In genomic region chr16:80541306-80541694, GRCh38 we compare ENCODE assay signal across 8 cellular contexts. TPM values are rescaled to one million over a fixed set of nuclear protein-coding genes. Genes with fewer than 3 reads are reported as not detected.
DNase-seq lines count a peak whose midpoint lies in the region; ATAC-seq and TF ChIP-seq lines count a peak whose summit lies in the region.

No MANE protein-coding gene starts in this region.

- H3K4me3 ChIP-seq in breast epithelium (peak overlapping the region; percentile 59 to 84 (median 71)), tibial artery (peak overlapping the region; percentile 65 to 77)

- H3K36me3 ChIP-seq in breast epithelium (no peaks in the 10 kb centered on the region), tibial artery (no peaks in the 10 kb centered on the region)

- H3K27me3 Mint-ChIP-seq in activated T-cell treated with anti-CD3 and anti-CD28 coated beads, Interleukin-2, amount 50 U/mL, for 24 hours: no peaks in the 10 kb centered on the region
- H3K27me3 Mint-ChIP-seq in memory B cell: peaks cover 3% of the 10 kb centered on the region

- no peaks in the 10 kb centered on the region for H3K9me3 ChIP-seq in breast epithelium
- no peaks in the 10 kb centered on the region for H3K9me3 ChIP-seq in tibial artery

- H3K27me3 ChIP-seq in breast epithelium (no peaks in the 10 kb centered on the region), tibial artery (peaks cover 0 to 3% of the 10 kb centered on the region in 2 donors)

- intact Hi-C loops in breast epithelium (cut with DNase I; ENCODE audit: low total_unique reads) (no loop called here), tibial artery (cut with DNase I; ENCODE audit: low total_unique reads) (no loop called here)

- TF ChIP-seq POLR2A in breast epithelium (IDR thresholded peaks at IDR 0.05): no peak

- no peaks in the 10 kb centered on the region for H3K9me3 Mint-ChIP-seq in activated T-cell treated with anti-CD3 and anti-CD28 coated beads, Interleukin-2, amount 50 U/mL, for 24 hours
- peaks cover 2% of the 10 kb centered on the region for H3K9me3 Mint-ChIP-seq in memory B cell

- peaks cover 9% of the 10 kb centered on the region for H3K36me3 Mint-ChIP-seq in activated T-cell treated with anti-CD3 and anti-CD28 coated beads, Interleukin-2, amount 50 U/mL, for 24 hours (ENCODE audit: low read depth)
- no peaks in the 10 kb centered on the region for H3K36me3 Mint-ChIP-seq in memory B cell

- no peak for DNase-seq in activated T-cell treated with anti-CD3 and anti-CD28 coated beads, Interleukin-2, amount 50 U/mL, for 24 hours
- no peak for DNase-seq in activated T-cell treated with anti-CD3 and anti-CD28 coated beads, Interleukin-2, amount 50 U/mL, for 1 hour
- no peak for DNase-seq in breast epithelium (ENCODE audit: low spot score in 2 of 2)
- no peak for DNase-seq in memory B cell (ENCODE audit: low spot score in 2 of 2)
- DNase-seq in tibial artery: no peak
- no peak for DNase-seq in NCI-H510A treated with DMSO at 0.1 percent for 48 hours (lab: John Stamatoyannopoulos, UW)

- TF ChIP-seq CTCF in breast epithelium (IDR thresholded peaks at IDR 0.05): no peak
- TF ChIP-seq CTCF in tibial artery (IDR thresholded peaks at IDR 0.05): no peak

- peaks cover 29% of the 10 kb centered on the region for H3K4me1 Mint-ChIP-seq in activated T-cell treated with anti-CD3 and anti-CD28 coated beads, Interleukin-2, amount 50 U/mL, for 24 hours (ENCODE audit: low read depth)
- H3K4me1 Mint-ChIP-seq in memory B cell: peaks cover 10% of the 10 kb centered on the region

- peak overlapping the region; percentile 91 for H3K4me3 Mint-ChIP-seq in activated T-cell treated with anti-CD3 and anti-CD28 coated beads, Interleukin-2, amount 50 U/mL, for 24 hours
- peak overlapping the region; percentile 93 for H3K4me3 Mint-ChIP-seq in memory B cell

- H3K27ac Mint-ChIP-seq in activated T-cell treated with anti-CD3 and anti-CD28 coated beads, Interleukin-2, amount 50 U/mL, for 24 hours: peak overlapping the region; percentile 98
- H3K27ac Mint-ChIP-seq in memory B cell: peak overlapping the region; percentile 97

- H3K27ac ChIP-seq in breast epithelium: peak overlapping the region; percentile 90 to 91
- H3K27ac ChIP-seq in tibial artery: peak overlapping the region; percentile 72

- ATAC-seq in memory B cell (ENCODE audit: low read depth): no peak
- no peak for ATAC-seq in HG02884 (IDR thresholded peaks at IDR 0.05; ENCODE audit: unreplicated experiment)
- ATAC-seq in HG03280 (IDR thresholded peaks at IDR 0.05; ENCODE audit: unreplicated experiment): no peak

- H3K4me1 ChIP-seq in breast epithelium: no peaks in the 10 kb centered on the region
- H3K4me1 ChIP-seq in tibial artery: peaks cover 0 to 12% (median 8%) of the 10 kb centered on the region in 4 donors

RNA-seq across cellular contexts. Expression of gene DYNLRB2, which starts 0.5 kb away (rescaled TPM):
- 1 to 10 TPM; 1.9 to 8.5 (median 4.6) TPM for total RNA-seq in breast epithelium
